ENCODE assay signal across 22 cellular contexts in genomic region chr13:20439261-20439660, GRCh38.
"Had no signal": no experiment of that assay in that cellular context is flagged by ENCODE, and none has a peak within 500 bp of the region (broad histone marks: within the 10 kb centered on the region; RNA-seq: fewer than 3 reads in every experiment).

No MANE protein-coding gene starts in this region.

- FAIRE-seq: RCC 7860, TTC549 had no signal

- H3K27ac ChIP-seq: SJSA1, VCaP had no signal

- DNase-seq: activated CD4-positive, alpha-beta memory T cell treated with anti-CD3 and anti-CD28 coated beads, Interleukin-2, amount 10 ng/mL, durations not matched to agents 7 days and 5 days; activated CD4-positive, alpha-beta T cell treated with anti-CD3 and anti-CD28 coated beads, Interleukin-2, amount 50 U/mL, for 1 hour; activated CD4-positive, CD25-positive, alpha-beta regulatory T cell; activated CD8-positive, alpha-beta memory T cell treated with anti-CD3 and anti-CD28 coated beads, Interleukin-2, amount 50 U/mL, for 4 hours; activated gamma-delta T cell treated with Interleukin-2 at 50 U/mL for 16 hours; activated naive CD4-positive, alpha-beta T cell treated with anti-CD3 and anti-CD28 coated beads, Interleukin-2, amount 10 ng/mL, durations not matched to agents 7 days and 5 days; activated naive CD8-positive, alpha-beta T cell treated with anti-CD3 and anti-CD28 coated beads for 36 hours; activated T-cell treated with anti-CD3 and anti-CD28 coated beads, Interleukin-2, amount 50 U/mL, for 72 hours; cerebellar nuclear complex; NCI-H1048; NCI-H146; NCI-H187 treated with DMSO at 0.1 percent for 48 hours; NCI-H2081 treated with DMSO at 0.1 percent for 48 hours; NCI-H446; NCI-H524; SHP77; T-helper 17 cell; T-helper 9 cell had no signal

- H3K9me3 ChIP-seq: SJSA1 had no signal

- H3K27me3 ChIP-seq: SJSA1 had no signal

- H3K36me3 ChIP-seq: SJSA1 had no signal

- H3K4me3 ChIP-seq: SJSA1 had no signal

- H3K4me1 ChIP-seq: SJSA1 had no signal

- ATAC-seq: activated T-cell treated with anti-CD3 and anti-CD28 coated beads, Interleukin-2, amount 50 U/mL, for 72 hours; T-helper 17 cell had no signal
